In the genomic region with DNA sequence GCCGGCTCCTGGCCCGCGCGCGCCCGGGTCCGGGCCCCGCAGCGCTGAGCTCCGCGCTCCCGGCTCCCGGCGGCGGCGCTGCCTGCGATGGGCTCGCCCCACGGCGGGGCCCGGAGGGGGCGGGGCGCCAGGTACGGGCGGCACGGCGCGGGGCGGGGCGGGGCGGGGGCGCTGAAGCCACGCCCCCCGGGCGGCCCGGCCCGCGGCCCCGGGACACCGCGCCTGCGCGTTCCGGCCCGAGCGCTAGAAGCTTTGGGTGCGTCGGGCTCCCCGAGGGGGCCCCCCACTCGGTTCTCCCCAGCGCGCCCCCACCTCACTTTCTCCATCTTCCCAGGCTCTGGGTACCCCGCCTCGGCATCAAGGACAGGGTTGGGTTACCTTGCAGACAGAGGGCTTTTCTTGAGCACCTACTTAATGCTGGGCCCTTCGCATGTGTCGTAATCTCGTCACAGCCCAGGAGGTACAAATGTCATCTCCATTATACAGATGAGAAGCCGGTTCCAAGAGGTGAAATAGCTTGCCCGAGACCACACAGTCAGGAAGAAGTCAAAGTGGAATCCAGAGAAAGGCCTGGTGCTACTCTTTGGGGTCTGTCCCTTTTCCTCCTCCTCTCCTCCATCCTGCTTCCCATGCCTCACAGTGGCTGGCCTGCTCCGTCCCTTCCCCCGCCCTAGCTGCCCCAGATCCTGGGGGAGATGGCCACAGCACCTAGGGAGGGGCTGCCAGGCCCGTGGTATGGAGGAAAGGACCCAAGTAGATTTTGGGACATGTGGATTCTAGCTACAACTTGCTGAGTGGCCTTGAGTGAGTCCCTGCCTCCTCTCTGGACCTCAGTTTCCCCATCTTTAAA, we compare ENCODE assay signal across 8 cellular contexts. TPM values are rescaled to one million over a fixed set of nuclear protein-coding genes. Genes with fewer than 3 reads are reported as not detected.
DNase-seq lines count a peak whose midpoint lies in the region; ATAC-seq, FAIRE-seq and TF ChIP-seq lines count a peak whose summit lies in the region.

No MANE protein-coding gene starts in this region.

- no peak for FAIRE-seq in kidney (lab: Jason Lieb, UNC)

- H3K27ac Mint-ChIP-seq in activated naive CD4-positive, alpha-beta T cell treated with anti-CD3 and anti-CD28 coated beads, Interleukin-2, amount 50 U/mL, for 72 hours: no peak overlapping the region

- peak overlapping the region; percentile 80 to 90 for H3K27ac ChIP-seq in kidney (ENCODE audit: low read depth in 2 of 2, low read length in 2 of 2)

- no peak for TF ChIP-seq CTCF in kidney (IDR thresholded peaks at IDR 0.05; ENCODE audit: borderline replicate concordance, extremely low read depth, insufficient read depth)

- peaks cover 19 to 22% of the 10 kb centered on the region in 2 donors for H3K4me1 ChIP-seq in kidney (ENCODE audit: control insufficient read depth in 1 of 2, insufficient read depth in 1 of 2, low read depth in 1 of 2, low read length in 2 of 2)

- peak; percentile 36 for DNase-seq in CD1c-positive myeloid dendritic cell (ENCODE audit: extremely low spot score)
- DNase-seq in NCI-H460 (ENCODE audit: extremely low read depth, low read depth): peak; percentile 22
- DNase-seq in activated naive CD4-positive, alpha-beta T cell treated with anti-CD3 and anti-CD28 coated beads, Interleukin-2, amount 50 U/mL, for 72 hours (ENCODE audit: low spot score in 2 of 2): peak; percentile 61 to 73
- DNase-seq in kidney: no peak
- DNase-seq in stimulated activated CD8-positive, alpha-beta memory T cell treated with anti-CD3 and anti-CD28 coated beads, Interleukin-12 subunit alpha, Interleukin-12 subunit beta, amount 100 ng/mL, for 1 hour (ENCODE audit: low read depth): peak; percentile 20
- no peak for DNase-seq in GOT3 (lab: John Stamatoyannopoulos, UW)
- no peak for DNase-seq in islet precursor cell

- H3K36me3 Mint-ChIP-seq in activated naive CD4-positive, alpha-beta T cell treated with anti-CD3 and anti-CD28 coated beads, Interleukin-2, amount 50 U/mL, for 72 hours: no peaks in the 10 kb centered on the region

- no peaks in the 10 kb centered on the region for H3K36me3 ChIP-seq in kidney (ENCODE audit: control insufficient read depth in 1 of 2, insufficient read depth in 2 of 2, low read length in 2 of 2)

- peak overlapping the region; percentile 37 to 60 for H3K9ac ChIP-seq in kidney (ENCODE audit: low read length in 2 of 2)

- no peaks in the 10 kb centered on the region for H3K9me3 ChIP-seq in kidney (ENCODE audit: control insufficient read depth in 1 of 2, low read length in 2 of 2)

- H3K9me3 Mint-ChIP-seq in activated naive CD4-positive, alpha-beta T cell treated with anti-CD3 and anti-CD28 coated beads, Interleukin-2, amount 50 U/mL, for 72 hours: no peaks in the 10 kb centered on the region

- peak; percentile 72 to 92 for ATAC-seq in activated naive CD4-positive, alpha-beta T cell treated with anti-CD3 and anti-CD28 coated beads, Interleukin-2, amount 50 U/mL, for 72 hours
- ATAC-seq in HG02870 (IDR thresholded peaks at IDR 0.05; ENCODE audit: unreplicated experiment): no peak

- intact Hi-C loops in kidney (cut with DNase I): no loop called here

- no peak overlapping the region for H3K4me3 ChIP-seq in kidney (ENCODE audit: low read length in 2 of 2)

RNA-seq across cellular contexts. Expression of gene RAP1GAP, which starts 46.5 kb away (rescaled TPM):
- total RNA-seq in NCI-H460 (2014; rRNA removed; shearing (Covaris generic)): 0.17 TPM in 1 of 2 replicates, not detected in the other
- 1.7 and 2.7 TPM in 2 replicates for polyA plus RNA-seq in NCI-H460 (2014; cell fraction: nucleus; rRNA removed)
- total RNA-seq in activated naive CD4-positive, alpha-beta T cell treated with anti-CD3 and anti-CD28 coated beads, Interleukin-2, amount 50 U/mL, for 72 hours: 1 to 10 TPM in 1 of 2 donors, under 1 TPM in 1; 0.46 to 2.1 TPM
- total RNA-seq in kidney: 39.2 TPM
- polyA plus RNA-seq in kidney (ENCODE audit: insufficient read depth, low read depth, low replicate concordance): 200 TPM

Comparison
In these comparisons a context has a peak if more than half of its experiments do, and no peak if none do; other contexts are left out.
1. DNase-seq: peak in CD1c-positive myeloid dendritic cell (single experiment), NCI-H460 (single experiment), activated naive CD4-positive, alpha-beta T cell treated with anti-CD3 and anti-CD28 coated beads, Interleukin-2, amount 50 U/mL, for 72 hours (2 of 2) and stimulated activated CD8-positive, alpha-beta memory T cell treated with anti-CD3 and anti-CD28 coated beads, Interleukin-12 subunit alpha, Interleukin-12 subunit beta, amount 100 ng/mL, for 1 hour (single experiment); none in kidney (single experiment), GOT3 (single experiment) and islet precursor cell (single experiment).
2. RNA of gene RAP1GAP, which starts 46.5 kb away (total RNA-seq): 39.2 TPM in kidney (single experiment); 0.46 to 2.1 TPM in activated naive CD4-positive, alpha-beta T cell treated with anti-CD3 and anti-CD28 coated beads, Interleukin-2, amount 50 U/mL, for 72 hours and 0.17 TPM in NCI-H460; every median in the first group is over 10 times any median in the second.